In genomic region chr2:107627926-107628325, GRCh38 we compare ENCODE assay signal across 27 cellular contexts.
"Had no signal": no experiment of that assay in that cellular context is flagged by ENCODE, and none has a peak within 500 bp of the region (broad histone marks: within the 10 kb centered on the region; RNA-seq: fewer than 3 reads in every experiment).

No MANE protein-coding gene starts in this region.

- DNase-seq: stimulated activated CD4-positive, alpha-beta T cell treated with anti-CD3 and anti-CD28 coated beads, Interleukin-2, amount 100 ng/mL, for 48 hours; stimulated activated CD4-positive, alpha-beta T cell treated with anti-CD3 and anti-CD28 coated beads, Interleukin-4, amount 100 ng/mL, for 1 hour; stimulated activated CD4-positive, alpha-beta T cell treated with anti-CD3 and anti-CD28 coated beads, Interleukin-4, amount 100 ng/mL, for 24 hours; stimulated activated CD4-positive, alpha-beta T cell treated with anti-CD3 and anti-CD28 coated beads, Interleukin-4, amount 100 ng/mL, for 4 hours; stimulated activated CD8-positive, alpha-beta memory T cell treated with anti-CD3 and anti-CD28 coated beads, Interleukin-4, amount 100 ng/mL, for 48 hours; stimulated activated naive B cell treated with anti-CD40 and anti-IgM and Interleukin-4, amounts not matched to agents 10 μg/mL and 1 μg/mL and 100 μg/mL, for 72 hours; stimulated activated naive CD4-positive, alpha-beta T cell; stimulated activated naive CD4-positive, alpha-beta T cell treated with Interleukin-2 at 50 U/mL for 16 hours; stimulated activated naive CD8-positive, alpha-beta T cell treated with anti-CD3 and anti-CD28 coated beads, Interleukin-15, amount 100 ng/mL, for 72 hours; stimulated activated naive CD8-positive, alpha-beta T cell treated with anti-CD3 and anti-CD28 coated beads, Interleukin-15, Interleukin-2, amounts not matched to agents 100 U/mL and 50 U/mL, for 24 hours; stomach; substantia nigra; testis; thyroid gland; tibial artery; transverse colon; trophoblast cell; upper lobe of left lung; upper lobe of right lung; uterus had no signal

- H3K4me3 ChIP-seq: stomach, suprapubic skin, testis, thoracic aorta, thyroid gland, tibial artery, tibial nerve, transverse colon, upper lobe of left lung, upper lobe of right lung, uterus, vagina had no signal

- H3K36me3 ChIP-seq: stomach, suprapubic skin, thoracic aorta, thyroid gland, tibial artery, tibial nerve, transverse colon, upper lobe of left lung, upper lobe of right lung, uterus, vagina had no signal

- H3K9me3 ChIP-seq: testis, thyroid gland had no signal

- H3K27me3 ChIP-seq: stomach, suprapubic skin, testis, thyroid gland, tibial artery, tibial nerve, transverse colon, upper lobe of left lung, upper lobe of right lung, uterus, vagina had no signal

- H3K4me1 ChIP-seq: stomach, suprapubic skin, testis, thyroid gland, tibial artery, tibial nerve, transverse colon, upper lobe of left lung, upper lobe of right lung, uterus, vagina had no signal

- ATAC-seq: stimulated activated effector memory CD8-positive, alpha-beta T cell treated with anti-CD3 and anti-CD28 coated beads, Interleukin-12 subunit alpha, Interleukin-12 subunit beta, amount 100 ng/mL, for 72 hours; stimulated activated memory B cell treated with anti-CD40 and anti-IgM and Interleukin-4, amounts not matched to agents 10 μg/mL and 1 μg/mL and 100 μg/mL, for 72 hours; stimulated activated naive B cell treated with anti-CD40 and anti-IgM and Interleukin-4, amounts not matched to agents 10 μg/mL and 1 μg/mL and 100 μg/mL, for 72 hours; stimulated activated naive CD8-positive, alpha-beta T cell treated with anti-CD3 and anti-CD28 coated beads, Interleukin-15, amount 100 ng/mL, for 72 hours; stimulated activated naive CD8-positive, alpha-beta T cell treated with anti-CD3 and anti-CD28 coated beads, Interleukin-15, Interleukin-2, amounts not matched to agents 100 U/mL and 50 U/mL, for 24 hours; upper lobe of right lung had no signal

- FAIRE-seq: urothelium cell line had no signal

- H3K27ac ChIP-seq: stomach, suprapubic skin, testis, thoracic aorta, thyroid gland, tibial artery, tibial nerve, transverse colon, upper lobe of left lung, upper lobe of right lung, uterus, vagina had no signal
